8 cellular contexts compared by ENCODE assay signal in genomic region chr2:11743846-11744553, GRCh38. TPM values are rescaled to one million over a fixed set of nuclear protein-coding genes. Genes with fewer than 3 reads are reported as not detected.
A peak's percentile ranks its signal among the peaks of the same experiment; 100 is the strongest.
DNase-seq lines count a peak whose midpoint lies in the region; ATAC-seq, FAIRE-seq and TF ChIP-seq lines count a peak whose summit lies in the region.

No MANE protein-coding gene starts in this region.

- H3K27me3 ChIP-seq in kidney epithelial cell (ENCODE audit: control insufficient read depth, insufficient read depth, low read length): no peaks in the 10 kb centered on the region

- no peak overlapping the region for H3K4me3 ChIP-seq in kidney epithelial cell (ENCODE audit: low read depth, low read length)

- peak; percentile 72 for ATAC-seq in HG03378 (IDR thresholded peaks at IDR 0.05; ENCODE audit: unreplicated experiment)

- DNase-seq in Ammon's horn (ENCODE audit: low spot score) (peak; percentile 87), GM19239 (ENCODE audit: insufficient read length, low spot score) (peak; percentile 60), NCI-H446 (lab: John Stamatoyannopoulos, UW) (peak; percentile 83 to 95), kidney epithelial cell (ENCODE audit: low read depth) (peak; percentile 100)
- peak; percentile 43 to 55 (median 45) for DNase-seq in activated CD4-positive, CD25-positive, alpha-beta regulatory T cell (lab: John Stamatoyannopoulos, UW)
- peak; percentile 57 for DNase-seq in central memory CD4-positive, alpha-beta T cell
- peak; percentile 47 to 59 for DNase-seq in stimulated activated CD4-positive, alpha-beta T cell treated with anti-CD3 and anti-CD28 coated beads, Interleukin-15, amount 100 ng/mL, for 1 hour (ENCODE audit: low read depth in 1 of 2, low spot score in 1 of 2)

- H3K36me3 ChIP-seq in kidney epithelial cell (ENCODE audit: control insufficient read depth, insufficient read depth, low read length): no peaks in the 10 kb centered on the region

- TF ChIP-seq CTCF in kidney epithelial cell (IDR thresholded peaks at IDR 0.05; ENCODE audit: insufficient read depth, low read length, poor library complexity, severe bottlenecking): no peak

- FAIRE-seq in GM19239 (lab: Jason Lieb, UNC): no peak

RNA-seq across cellular contexts. Expression of gene LPIN1, which starts 2.4 kb away (rescaled TPM):
- total RNA-seq in kidney epithelial cell: 23.6 and 30.6 TPM in 2 replicates

Comparison
In these comparisons a context has a peak if more than half of its experiments do, and no peak if none do; other contexts are left out.
1. DNase-seq: peak in every context shown above with its lines; median percentile 100 in kidney epithelial cell; 89 in NCI-H446; 87 in Ammon's horn; 60 in GM19239; 57 in central memory CD4-positive, alpha-beta T cell; 53 in stimulated activated CD4-positive, alpha-beta T cell treated with anti-CD3 and anti-CD28 coated beads, Interleukin-15, amount 100 ng/mL, for 1 hour; 45 in activated CD4-positive, CD25-positive, alpha-beta regulatory T cell.